24 cellular contexts compared by ENCODE assay signal in genomic region chr21:33808715-33809367, GRCh38.
DNase-seq lines count a peak whose midpoint lies in the region; ATAC-seq, FAIRE-seq and TF ChIP-seq lines count a peak whose summit lies in the region.
"Had no signal": no experiment of that assay in that cellular context is flagged by ENCODE, and none has a peak within 500 bp of the region (broad histone marks: within the 10 kb centered on the region; RNA-seq: fewer than 3 reads in every experiment).

No MANE protein-coding gene starts in this region.

- BruUV-seq in GM12878 (replicated peaks; lab: Mats Ljungman, UMichigan) (no TSS peak), PC-9 (replicated peaks; lab: Mats Ljungman, UMichigan) (no TSS peak)

- POLR2A ChIA-PET in GM12878 (lab: Charles Lee), result no interaction called here
- POLR2A ChIA-PET in PC-9 (lab: Charles Lee; ENCODE audit: unreplicated experiment), result interaction anchor here (0.6 kb wide), 1 partner anchor 41 kb away, joined by 3 read pairs; no protein-coding TSS in a partner anchor

- H3K36me3 Mint-ChIP-seq in GM23338 (ENCODE audit: low read depth) (peaks cover 4% of the 10 kb centered on the region; the same call in 1 of the 3 replicates), H9 (ENCODE audit: insufficient read depth in 1 of 3, low read depth in 3 of 3) (peaks cover 7 to 39% (median 29%) of the 10 kb centered on the region in 3 experiments; a peak in 6 of 7 replicates)
- H3K36me3 Mint-ChIP-seq: CD4-positive, CD25-positive, alpha-beta regulatory T cell; CD8-positive, alpha-beta memory T cell; IgD-negative memory B cell had no signal

- H3K4me3 Mint-ChIP-seq in GM23338 (no peak overlapping the region), H9 (no peak overlapping the region)
- H3K4me3 Mint-ChIP-seq: CD4-positive, CD25-positive, alpha-beta regulatory T cell; CD8-positive, alpha-beta memory T cell; HFFc6; IgD-negative memory B cell had no signal

- H3K79me2 ChIP-seq in GM23338 (replicated peaks; ENCODE audit: insufficient read depth), result no peaks in the 10 kb centered on the region
- no peaks in the 10 kb centered on the region for H3K79me2 ChIP-seq in H9 (ENCODE audit: insufficient read depth, low read length)
- no peaks in the 10 kb centered on the region for H3K79me2 ChIP-seq in GM12878 (ENCODE audit: control insufficient read depth, insufficient read depth, low read length)
- no peaks in the 10 kb centered on the region for H3K79me2 ChIP-seq in PC-9 (ENCODE audit: low read depth)

- H2BK20ac ChIP-seq in H9 (ENCODE audit: low read depth, low read length, poor library complexity, severe bottlenecking), result no peak overlapping the region

- H3K4me1 Mint-ChIP-seq in GM23338 (0 out of 3 replicates have a peak, but pooled peaks cover 2% of the 10 kb centered on the region), H9 (no peaks in the 10 kb centered on the region)
- H3K4me1 Mint-ChIP-seq: CD4-positive, CD25-positive, alpha-beta regulatory T cell; CD8-positive, alpha-beta memory T cell; IgD-negative memory B cell had no signal

- peaks cover 1% of the 10 kb centered on the region for H3K27me3 Mint-ChIP-seq in GM23338 (ENCODE audit: insufficient read depth, low read depth, poor library complexity)
- H3K27me3 Mint-ChIP-seq in H9 (ENCODE audit: low read depth), result no peaks in the 10 kb centered on the region
- H3K27me3 Mint-ChIP-seq: CD4-positive, CD25-positive, alpha-beta regulatory T cell; CD8-positive, alpha-beta memory T cell had no signal

- H3K9me3 ChIP-seq in H9 (ENCODE audit: control insufficient read depth, low read depth, low read length), result no peaks in the 10 kb centered on the region
- H3K9me3 ChIP-seq in GM12878 (replicated peaks; ENCODE audit: control insufficient read depth, insufficient read depth, low read length), result no peaks in the 10 kb centered on the region
- H3K9me3 ChIP-seq in subcutaneous abdominal adipose tissue (ENCODE audit: control insufficient read depth in 5 of 5, low read length in 5 of 5), result no peaks in the 10 kb centered on the region
- H3K9me3 ChIP-seq in PC-9 (ENCODE audit: insufficient read depth, low read depth), result no peaks in the 10 kb centered on the region
- H3K9me3 ChIP-seq in HAP-1, result no peaks in the 10 kb centered on the region
- H3K9me3 ChIP-seq: BE2C had no signal

- no peak overlapping the region for H3K18ac ChIP-seq in H9 (ENCODE audit: insufficient read length, low read depth, low read length)

- H3K9me3 Mint-ChIP-seq in GM23338 (no peaks in the 10 kb centered on the region), H9 (no peaks in the 10 kb centered on the region)
- H3K9me3 Mint-ChIP-seq: CD4-positive, CD25-positive, alpha-beta regulatory T cell; CD8-positive, alpha-beta memory T cell; HFFc6; IgD-negative memory B cell had no signal

- TF ChIP-seq RAD21 in GM12878 (IDR thresholded peaks at IDR 0.05; ENCODE audit: insufficient read depth, low read depth, low read length), result no peak

- H3K27ac ChIP-seq in GM23338 (ENCODE audit: low read depth) (peak overlapping the region; percentile 46; the same call in 1 of the 2 replicates), H9 (ENCODE audit: insufficient read length, low read depth, low read length) (no peak overlapping the region), GM12878 (ENCODE audit: control insufficient read depth, insufficient read depth) (no peak overlapping the region), subcutaneous abdominal adipose tissue (ENCODE audit: low read depth, low read length) (peak overlapping the region; percentile 96), PC-9 (no peak overlapping the region)

- no peak overlapping the region for H2BK120ac ChIP-seq in H9 (ENCODE audit: low read depth, low read length, poor library complexity, severe bottlenecking)

- H3K4me1 ChIP-seq in GM23338 (ENCODE audit: insufficient read depth) (no peaks in the 10 kb centered on the region), H9 (ENCODE audit: insufficient read depth, low read length) (no peaks in the 10 kb centered on the region), GM12878 (ENCODE audit: control insufficient read depth, insufficient read depth, low read length) (no peaks in the 10 kb centered on the region), subcutaneous abdominal adipose tissue (ENCODE audit: control insufficient read depth in 5 of 5, insufficient read depth in 5 of 5, low read length in 5 of 5) (peaks cover 6 to 60% (median 42%) of the 10 kb centered on the region in 5 donors), PC-9 (replicated peaks; ENCODE audit: insufficient read depth) (0 out of 2 replicates have a peak, but pooled peaks cover 3% of the 10 kb centered on the region), HAP-1 (peaks cover 5% of the 10 kb centered on the region; the same call in 1 of the 2 replicates)
- H3K4me1 ChIP-seq: BE2C had no signal

- H2BK5ac ChIP-seq in H9 (ENCODE audit: insufficient read length, low read length), result no peak overlapping the region

- no peak overlapping the region for H2BK15ac ChIP-seq in H9 (ENCODE audit: low read depth, low read length)

- H3K23me2 ChIP-seq in H9 (ENCODE audit: insufficient read length, low read depth, low read length, poor library complexity, severe bottlenecking), result no peaks in the 10 kb centered on the region

- H3K4me3 ChIP-seq in GM23338, result no peak overlapping the region
- no peak overlapping the region for H3K4me3 ChIP-seq in GM12878
- H3K4me3 ChIP-seq in subcutaneous abdominal adipose tissue (ENCODE audit: low read depth in 1 of 5, low read length in 5 of 5), result no peak overlapping the region
- H3K4me3 ChIP-seq in PC-9, result no peak overlapping the region
- no peak overlapping the region for H3K4me3 ChIP-seq in HAP-1

- no peak overlapping the region for H3K4ac ChIP-seq in H9 (ENCODE audit: low read depth, low read length)

- no peak for DNase-seq in GM23338 (ENCODE audit: low spot score)
- DNase-seq in H9, result no peak
- no peak for DNase-seq in GM12878 (ENCODE audit: low read depth, low spot score)
- DNase-seq in PC-9, result no peak
- DNase-seq in HAP-1 (ENCODE audit: low spot score in 2 of 2), result no peak
- no peak for DNase-seq in medulla oblongata (ENCODE audit: extremely low spot score)
- DNase-seq: ACHN; BE2C; C1 segment of cervical spinal cord; CD4-positive, CD25-positive, alpha-beta regulatory T cell; CD8-positive, alpha-beta memory T cell; COR-L47; DMS 273 treated with DMSO at 0.1 percent for 48 hours; DMS53; DND-41; EL; HFFc6 had no signal

- no peaks in the 10 kb centered on the region for H3K27me3 ChIP-seq in GM23338 (ENCODE audit: insufficient read depth)
- no peaks in the 10 kb centered on the region for H3K27me3 ChIP-seq in H9 (ENCODE audit: insufficient read depth, low read length)
- H3K27me3 ChIP-seq in GM12878 (replicated peaks in 1 of 2; ENCODE audit: control insufficient read depth in 2 of 2, insufficient read depth in 2 of 2, low read length in 1 of 2), result no peaks in the 10 kb centered on the region
- H3K27me3 ChIP-seq in subcutaneous abdominal adipose tissue (ENCODE audit: control insufficient read depth in 5 of 5, insufficient read depth in 4 of 5, low read length in 5 of 5), result no peaks in the 10 kb centered on the region
- H3K27me3 ChIP-seq in PC-9 (ENCODE audit: insufficient read depth, low read depth), result no peaks in the 10 kb centered on the region
- no peaks in the 10 kb centered on the region for H3K27me3 ChIP-seq in HAP-1 (ENCODE audit: low read depth)
- H3K27me3 ChIP-seq: BE2C had no signal

- no peaks in the 10 kb centered on the region for H3K79me1 ChIP-seq in H9 (ENCODE audit: insufficient read depth, low read depth, low read length, poor library complexity, severe bottlenecking)

- in situ Hi-C loops in GM12878 (cut with MboI), result no loop called here
- in situ Hi-C loops in HAP-1 (cut with MboI; ENCODE audit: low sequenced_read_pairs), result no loop called here

- H3K9ac ChIP-seq in H9 (ENCODE audit: extremely low read depth, insufficient read length, low read length) (no peak overlapping the region), GM12878 (ENCODE audit: control insufficient read depth, insufficient read depth, low read length) (no peak overlapping the region), subcutaneous abdominal adipose tissue (ENCODE audit: low read length in 5 of 5) (no peak overlapping the region)

- H3F3A ChIP-seq in GM23338 (replicated peaks; ENCODE audit: low read depth) (no peaks in the 10 kb centered on the region), PC-9 (ENCODE audit: insufficient read depth, low read depth) (no peaks in the 10 kb centered on the region)

- no peak overlapping the region for H3K56ac ChIP-seq in H9 (ENCODE audit: insufficient read length, low read depth, low read length)

- no peak overlapping the region for H2AFZ ChIP-seq in GM23338
- H2AFZ ChIP-seq in H9 (ENCODE audit: low read length), result no peak overlapping the region
- no peak overlapping the region for H2AFZ ChIP-seq in GM12878 (ENCODE audit: control insufficient read depth, low read depth, low read length)
- H2AFZ ChIP-seq in PC-9, result no peak overlapping the region

- peak; percentile 69 for FAIRE-seq in GM12878 (lab: Jason Lieb, UNC)
- FAIRE-seq: A204.1, GM12891, GM19239, HTR-8/SVneo had no signal

- H4K5ac ChIP-seq in H9 (ENCODE audit: insufficient read length, low read depth, low read length), result no peak overlapping the region

- no peak overlapping the region for H2AK5ac ChIP-seq in H9 (ENCODE audit: insufficient read length, low read length)

- H3K27ac Mint-ChIP-seq in GM23338 (no peak overlapping the region), H9 (peak overlapping the region in 2 of 3 experiments; percentile 11 to 25; a peak in 1 of 7 replicates)
- H3K27ac Mint-ChIP-seq: CD4-positive, CD25-positive, alpha-beta regulatory T cell; CD8-positive, alpha-beta memory T cell; HFFc6; IgD-negative memory B cell had no signal

- H4K91ac ChIP-seq in H9 (ENCODE audit: insufficient read length, low read depth, low read length), result no peak overlapping the region

- no peak overlapping the region for H4K8ac ChIP-seq in H9 (replicated peaks; ENCODE audit: insufficient read length, low read depth, low read length)

- no peak for TF ChIP-seq POLR2A in GM12878 (IDR thresholded peaks at IDR 0.05; ENCODE audit: low read depth, low read length)

- RAD21 ChIA-PET in GM12878 (lab: Charles Lee; ENCODE audit: unreplicated experiment), result interaction anchor here (1.2 kb wide), 1 partner anchor 40 kb away, joined by 3 read pairs; no protein-coding TSS in a partner anchor

- no peak overlapping the region for H3K14ac ChIP-seq in H9 (ENCODE audit: insufficient read depth, low read length)

- H3K23ac ChIP-seq in H9 (ENCODE audit: insufficient read length, low read depth, low read length), result no peak overlapping the region

- intact Hi-C loops in GM12878 (cut with micrococcal nuclease; ENCODE audit: unreplicated experiment) (no loop called here), PC-9 (cut with micrococcal nuclease; ENCODE audit: unreplicated experiment) (no loop called here)

- ATAC-seq in GM23338 (no peak), GM12878 (no peak)
- ATAC-seq: HCT116 had no signal

- CTCF ChIA-PET in GM12878 (lab: Yijun Ruan, JAX) (no interaction called here), PC-9 (lab: Charles Lee) (no interaction called here)

- no CpG with 5 or more reads among the region's 2 CpGs for WGBS in H9 (ENCODE audit: extremely low coverage, insufficient read length, low lambda C conversion rate)
- 21% methylated on average over 2 of the region's 2 CpGs for WGBS in GM12878 (ENCODE audit: insufficient coverage, insufficient replicate concordance, low lambda C conversion rate, missing lambda C conversion rate)

- no peaks in the 10 kb centered on the region for H3K36me3 ChIP-seq in GM23338 (ENCODE audit: insufficient read depth)
- no peaks in the 10 kb centered on the region for H3K36me3 ChIP-seq in GM12878 (ENCODE audit: control insufficient read depth in 2 of 2, insufficient read depth in 2 of 2, low read length in 1 of 2)
- peaks cover 2 to 12% (median 8%) of the 10 kb centered on the region in 5 donors for H3K36me3 ChIP-seq in subcutaneous abdominal adipose tissue (ENCODE audit: control insufficient read depth in 5 of 5, insufficient read depth in 5 of 5, low read length in 5 of 5)
- H3K36me3 ChIP-seq in PC-9 (ENCODE audit: low read depth), result no peaks in the 10 kb centered on the region
- H3K36me3 ChIP-seq in HAP-1 (replicated peaks), result peaks cover 3% of the 10 kb centered on the region

- no peak overlapping the region for H3K4me2 ChIP-seq in GM23338
- H3K4me2 ChIP-seq in H9 (ENCODE audit: insufficient read depth, insufficient read length, low read length), result no peak overlapping the region
- H3K4me2 ChIP-seq in GM12878 (ENCODE audit: control insufficient read depth, insufficient read depth), result no peak overlapping the region
- no peak overlapping the region for H3K4me2 ChIP-seq in PC-9

- TF ChIP-seq EP300 in GM12878 (IDR thresholded peaks at IDR 0.05; ENCODE audit: borderline replicate concordance in 1 of 2, control insufficient read depth in 1 of 2, low read depth in 2 of 2, low read length in 2 of 2), result no peak

- H3K9me2 ChIP-seq in GM23338 (ENCODE audit: insufficient read depth) (no peaks in the 10 kb centered on the region), PC-9 (ENCODE audit: insufficient read depth) (no peaks in the 10 kb centered on the region)

- SMC1A ChIA-PET in GM12878 (lab: Charles Lee; ENCODE audit: uncharacterized antibody, unreplicated experiment), result no interaction called here

- TF ChIP-seq CTCF in GM23338 (conservative IDR thresholded peaks at IDR 0.05; ENCODE audit: low read depth in 2 of 2), result no peak
- no peak for TF ChIP-seq CTCF in H9 (conservative IDR thresholded peaks at IDR 0.05)
- TF ChIP-seq CTCF in GM12878 (IDR thresholded peaks at IDR 0.05 in 2 of 3, conservative IDR thresholded peaks at IDR 0.05 in 1 of 3; ENCODE audit: control insufficient read depth in 2 of 3, extremely low read depth in 1 of 3, insufficient read depth in 1 of 3, low read depth in 3 of 3, low read length in 3 of 3), result no peak
- no peak for TF ChIP-seq CTCF in PC-9 (conservative IDR thresholded peaks at IDR 0.05)

- H3T11ph ChIP-seq in H9 (ENCODE audit: low read length), result no peak overlapping the region

- no peaks in the 10 kb centered on the region for H4K20me1 ChIP-seq in GM23338 (replicated peaks; ENCODE audit: insufficient read depth)
- no peaks in the 10 kb centered on the region for H4K20me1 ChIP-seq in H9 (ENCODE audit: control insufficient read depth, insufficient read depth, insufficient read length)
- H4K20me1 ChIP-seq in GM12878 (ENCODE audit: control insufficient read depth, insufficient read depth), result no peaks in the 10 kb centered on the region
- H4K20me1 ChIP-seq in PC-9 (ENCODE audit: insufficient read depth), result no peaks in the 10 kb centered on the region

- no peak overlapping the region for H2BK12ac ChIP-seq in H9 (ENCODE audit: insufficient read length, low read depth, low read length)

Comparison
In these comparisons a context has a peak if more than half of its experiments do, and no peak if none do; other contexts are left out.
1. H3K27ac ChIP-seq: peak in GM23338 (single experiment) and subcutaneous abdominal adipose tissue (single experiment); none in H9 (single experiment), GM12878 (single experiment) and PC-9 (single experiment).